4 cellular contexts compared by ENCODE assay signal in the genomic region with DNA sequence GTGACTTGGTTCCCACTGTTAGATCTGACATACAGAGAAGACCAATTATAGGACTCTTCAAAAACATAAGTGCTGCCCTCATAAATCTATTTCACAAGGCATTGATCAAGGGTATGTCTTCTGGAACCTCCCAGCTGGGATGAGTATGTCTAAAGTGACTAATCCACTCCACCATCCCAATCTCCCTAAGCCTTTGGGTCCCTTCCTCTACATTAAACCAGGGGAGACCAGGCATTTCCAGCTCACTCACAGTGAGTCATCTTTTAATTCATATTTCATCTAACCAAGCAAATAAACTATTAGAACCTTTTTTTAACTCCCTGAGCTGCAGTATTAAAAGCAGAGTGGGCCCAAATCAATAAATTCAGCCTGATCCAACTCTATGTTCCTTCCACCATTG. TPM values are rescaled to one million over a fixed set of nuclear protein-coding genes. Genes with fewer than 3 reads are reported as not detected.
"Had no signal": no experiment of that assay in that cellular context is flagged by ENCODE, and none has a peak within 500 bp of the region (broad histone marks: within the 10 kb centered on the region; RNA-seq: fewer than 3 reads in every experiment).

No MANE protein-coding gene starts in this region.

RNA-seq across cellular contexts. Expression of gene ST6GALNAC5, which starts 11.7 kb away (rescaled TPM):
- total RNA-seq: naive thymus-derived CD4-positive, alpha-beta T cell; natural killer cell treated with Interleukin-12 subunit alpha and Interleukin-12 subunit beta and Interleukin-15 and Interleukin-18, amount 100 ng/mL, for 72 hours; pulmonary artery endothelial cell; right lobe of liver had no signal
- polyA plus RNA-seq: naive thymus-derived CD4-positive, alpha-beta T cell had no signal
